8 cellular contexts compared by ENCODE assay signal in genomic region chr12:132414634-132415340, GRCh38.
A peak's percentile ranks its signal among the peaks of the same experiment; 100 is the strongest.
DNase-seq lines count a peak whose midpoint lies in the region; ATAC-seq, FAIRE-seq and TF ChIP-seq lines count a peak whose summit lies in the region.

No MANE protein-coding gene starts in this region.

- no peaks in the 10 kb centered on the region for H3K79me2 ChIP-seq in parathyroid adenoma

- H3K9me3 ChIP-seq in RWPE2 (ENCODE audit: severe bottlenecking): no peaks in the 10 kb centered on the region
- no peaks in the 10 kb centered on the region for H3K9me3 ChIP-seq in parathyroid adenoma (ENCODE audit: control insufficient read depth, low read length)
- H3K9me3 ChIP-seq in tibial nerve: no peaks in the 10 kb centered on the region

- H3K4me1 ChIP-seq in RWPE2 (ENCODE audit: insufficient read depth, poor library complexity, severe bottlenecking): no peaks in the 10 kb centered on the region
- no peaks in the 10 kb centered on the region for H3K4me1 ChIP-seq in parathyroid adenoma
- H3K4me1 ChIP-seq in tibial nerve: peaks cover 0 to 23% (median 5%) of the 10 kb centered on the region in 4 donors

- 14 to 20% methylated on average over 18 to 20 of the region's 30 CpGs for whole genome bisulfite sequencing in tibial nerve, 2 donors

- no peak overlapping the region for H3K4me3 ChIP-seq in LNCaP clone FGC (ENCODE audit: low read depth, low read length)
- no peak overlapping the region for H3K4me3 ChIP-seq in RWPE2 (ENCODE audit: severe bottlenecking)
- no peak overlapping the region for H3K4me3 ChIP-seq in parathyroid adenoma (ENCODE audit: low read depth, low read length)
- no peak overlapping the region for H3K4me3 ChIP-seq in tibial nerve

- H3K27ac ChIP-seq in RWPE2 (ENCODE audit: poor library complexity, severe bottlenecking): no peak overlapping the region
- H3K27ac ChIP-seq in parathyroid adenoma: no peak overlapping the region
- no peak overlapping the region for H3K27ac ChIP-seq in tibial nerve

- FAIRE-seq in frontal cortex (lab: Jason Lieb, UNC): no peak

- TF ChIP-seq EP300 in tibial nerve (IDR thresholded peaks at IDR 0.05): no peak

- ATAC-seq in GM21619 (IDR thresholded peaks at IDR 0.05; ENCODE audit: unreplicated experiment) (peak; percentile 91), RWPE2 (ENCODE audit: low read depth) (peak; percentile 91)

- no peak overlapping the region for H3K9ac ChIP-seq in parathyroid adenoma

- DNase-seq in DMS153 treated with DMSO at 0.1 percent for 48 hours (lab: John Stamatoyannopoulos, UW; ENCODE audit: unreplicated experiment): peak; percentile 81
- peak; percentile 26 for DNase-seq in LNCaP clone FGC (ENCODE audit: low read depth)
- DNase-seq in RWPE2 (ENCODE audit: low spot score): no peak
- DNase-seq in activated T-helper 9 cell treated with anti-CD3 and anti-CD28 coated beads, Interleukin-2, amount 50 U/mL, for 16 hours (ENCODE audit: low read depth): peak; percentile 56
- peak; percentile 84 to 94 for DNase-seq in frontal cortex (ENCODE audit: low spot score in 2 of 2)
- DNase-seq in tibial nerve (ENCODE audit: low spot score in 2 of 2): peak; percentile 32 to 66

- H2AFZ ChIP-seq in parathyroid adenoma: peak overlapping the region; percentile 41

- H3K27me3 ChIP-seq in RWPE2 (ENCODE audit: insufficient read depth, poor library complexity, severe bottlenecking) (peaks cover 1% of the 10 kb centered on the region), parathyroid adenoma (ENCODE audit: control insufficient read depth, insufficient read depth, low read length) (no peaks in the 10 kb centered on the region), tibial nerve (peaks cover 0 to 48% of the 10 kb centered on the region in 2 donors)

- no peak for TF ChIP-seq POLR2A in tibial nerve (IDR thresholded peaks at IDR 0.05)

- peak; percentile 95 for TF ChIP-seq CTCF in LNCaP clone FGC (IDR thresholded peaks at IDR 0.05; ENCODE audit: control insufficient read depth, extremely low read depth, insufficient read depth)
- peak; percentile 85 for TF ChIP-seq CTCF in RWPE2 (IDR thresholded peaks at IDR 0.05; ENCODE audit: poor library complexity, severe bottlenecking)
- peak; percentile 93 for TF ChIP-seq CTCF in parathyroid adenoma (IDR thresholded peaks at IDR 0.05)
- TF ChIP-seq CTCF in tibial nerve (IDR thresholded peaks at IDR 0.05): peak; percentile 83 to 96 (median 87)

- H3K36me3 ChIP-seq in RWPE2 (ENCODE audit: low read depth) (no peaks in the 10 kb centered on the region), parathyroid adenoma (ENCODE audit: control insufficient read depth, insufficient read depth, low read length) (no peaks in the 10 kb centered on the region), tibial nerve (no peaks in the 10 kb centered on the region)

- H3K4me2 ChIP-seq in parathyroid adenoma (ENCODE audit: low read length): no peak overlapping the region
